In the genomic region with DNA sequence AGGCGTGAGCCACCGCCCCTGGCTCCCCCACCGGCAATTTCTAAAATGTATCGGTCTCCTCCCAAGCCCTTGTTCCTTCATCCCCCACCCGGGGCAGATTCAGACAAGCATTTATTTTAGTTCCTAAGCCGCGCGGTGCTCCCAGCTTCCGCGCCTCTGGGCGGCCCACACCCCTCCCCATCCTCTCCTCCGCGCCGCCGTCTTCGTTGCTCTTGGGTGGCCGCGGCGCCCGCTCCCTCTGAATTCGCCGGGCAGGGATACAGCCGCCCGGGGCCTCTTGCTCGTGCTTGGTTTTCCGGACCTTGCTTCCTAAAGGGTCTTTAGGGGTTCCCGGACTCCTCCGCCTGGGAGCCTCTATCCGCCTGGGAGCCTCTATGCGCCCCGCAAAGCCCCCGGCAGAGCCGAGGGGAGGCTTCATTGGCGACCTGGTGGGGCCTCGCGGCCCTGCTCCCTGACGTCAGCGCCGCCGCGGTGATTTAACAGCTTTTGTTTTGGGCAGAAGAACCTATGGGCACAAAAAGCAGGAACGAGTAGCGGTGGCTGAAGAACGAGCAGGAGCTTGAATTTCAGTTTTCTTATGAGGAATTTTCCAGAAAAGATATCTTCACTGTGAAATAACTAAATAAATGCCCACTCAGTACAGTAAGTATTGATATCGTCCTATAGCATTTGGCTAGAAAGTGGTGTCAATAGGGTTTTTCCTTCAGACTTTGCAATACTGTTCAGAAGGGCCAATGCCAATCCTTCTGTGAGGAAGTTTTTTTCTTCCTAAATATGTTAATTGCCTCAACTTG, we compare ENCODE assay signal across 8 cellular contexts. TPM values are rescaled to one million over a fixed set of nuclear protein-coding genes. Genes with fewer than 3 reads are reported as not detected.
DNase-seq lines count a peak whose midpoint lies in the region; ATAC-seq and TF ChIP-seq lines count a peak whose summit lies in the region.

No MANE protein-coding gene starts in this region.

- TF ChIP-seq POLR2A in adrenal gland (IDR thresholded peaks at IDR 0.05) = peak in 1 of 2 donors; percentile 35

- TF ChIP-seq CTCF in GM10266 (IDR thresholded peaks at IDR 0.05; ENCODE audit: control insufficient read depth, insufficient read depth, low read depth, missing control alignments) (no peak), adrenal gland (IDR thresholded peaks at IDR 0.05) (peak in 4 of 6 experiments; percentile 19 to 44 (median 32)), left ventricle myocardium inferior (IDR thresholded peaks at IDR 0.05; ENCODE audit: borderline replicate concordance) (no peak), progenitor cell of endocrine pancreas (IDR thresholded peaks at IDR 0.05; ENCODE audit: unreplicated experiment) (no peak), upper lobe of right lung (IDR thresholded peaks at IDR 0.05) (no peak)

- peak; percentile 51 for DNase-seq in GM10266 (ENCODE audit: extremely low spot score)
- peak; percentile 47 for DNase-seq in NCI-H1048 (lab: John Stamatoyannopoulos, UW)
- DNase-seq in T-cell = peak; percentile 50 to 81 (median 68)
- peak; percentile 61 to 86 (median 76) for DNase-seq in adrenal gland
- DNase-seq in left ventricle myocardium inferior = peak; percentile 78
- peak; percentile 59 for DNase-seq in progenitor cell of endocrine pancreas (ENCODE audit: low spot score, unreplicated experiment)
- DNase-seq in upper lobe of right lung = peak; percentile 90

- H3K9me3 ChIP-seq in adrenal gland (replicated peaks in 1 of 3) (no peaks in the 10 kb centered on the region), left ventricle myocardium inferior (replicated peaks) (no peaks in the 10 kb centered on the region), upper lobe of right lung (no peaks in the 10 kb centered on the region)

- H3K4me3 Mint-ChIP-seq in T-cell (peak overlapping the region; percentile 79 to 98 (median 90)), progenitor cell of endocrine pancreas (ENCODE audit: low read depth) (peak overlapping the region; percentile 93)

- ATAC-seq in HG02588 (IDR thresholded peaks at IDR 0.05; ENCODE audit: unreplicated experiment) (peak; percentile 81), T-cell (replicated peaks in 1 of 4) (peak; percentile 82 to 88 (median 88)), upper lobe of right lung (peak; percentile 89)

- H3K4me1 ChIP-seq in adrenal gland (replicated peaks in 1 of 2) (peaks cover 0 to 15% of the 10 kb centered on the region in 2 donors), left ventricle myocardium inferior (peaks cover 24% of the 10 kb centered on the region), upper lobe of right lung (peaks cover 6% of the 10 kb centered on the region)

- intact Hi-C loops in adrenal gland (cut with DNase I) (loop anchor here in 1 of 2 donors (5.0 to 10.0 kb wide), 2 partner anchors 106 to 289 kb away; no protein-coding TSS in a partner anchor), left ventricle myocardium inferior (cut with micrococcal nuclease) (no loop called here), upper lobe of right lung (cut with DNase I) (no loop called here)

- H3K4me3 ChIP-seq in adrenal gland = peak overlapping the region; percentile 6 to 83 (median 70)
- peak overlapping the region; percentile 78 for H3K4me3 ChIP-seq in left ventricle myocardium inferior
- peak overlapping the region; percentile 71 for H3K4me3 ChIP-seq in upper lobe of right lung

- H3K27me3 Mint-ChIP-seq in T-cell = no peaks in the 10 kb centered on the region
- H3K27me3 Mint-ChIP-seq in progenitor cell of endocrine pancreas = no peaks in the 10 kb centered on the region

- peak overlapping the region; percentile 56 to 76 for H3K27ac Mint-ChIP-seq in T-cell
- peak overlapping the region; percentile 99 for H3K27ac Mint-ChIP-seq in progenitor cell of endocrine pancreas

- no peaks in the 10 kb centered on the region for H3K9me3 Mint-ChIP-seq in T-cell
- no peaks in the 10 kb centered on the region for H3K9me3 Mint-ChIP-seq in progenitor cell of endocrine pancreas (ENCODE audit: low read depth)

- H3K4me1 Mint-ChIP-seq in T-cell (peaks cover 21 to 30% (median 22%) of the 10 kb centered on the region in 3 donors), progenitor cell of endocrine pancreas (ENCODE audit: low read depth) (peaks cover 10% of the 10 kb centered on the region)

- POLR2A ChIA-PET in T-cell (lab: Charles Lee) = interaction anchor here (0.6 to 2.3 kb wide), 5 partner anchors 16 to 301 kb away, joined by 3 to 13 read pairs (median 4); a partner anchor contains a TSS

- CTCF ChIA-PET in T-cell (lab: Charles Lee) = interaction anchor here (0.7 to 4.2 kb wide), 24 partner anchors 9 to 301 kb away, joined by 3 to 61 read pairs (median 5); a partner anchor contains a TSS

- WGBS in adrenal gland, 4 donors = 0 to 2% (median 1%) methylated on average over 24 to 45 of the region's 45 CpGs

- H3K36me3 Mint-ChIP-seq in T-cell = no peaks in the 10 kb centered on the region
- H3K36me3 Mint-ChIP-seq in progenitor cell of endocrine pancreas (ENCODE audit: insufficient read depth) = no peaks in the 10 kb centered on the region

- H3K27ac ChIP-seq in adrenal gland (peak overlapping the region; percentile 63 to 93 (median 89)), left ventricle myocardium inferior (replicated peaks) (peak overlapping the region; percentile 93), upper lobe of right lung (peak overlapping the region; percentile 93)

- H3K27me3 ChIP-seq in adrenal gland = no peaks in the 10 kb centered on the region
- H3K27me3 ChIP-seq in left ventricle myocardium inferior (ENCODE audit: low read depth) = no peaks in the 10 kb centered on the region
- no peaks in the 10 kb centered on the region for H3K27me3 ChIP-seq in upper lobe of right lung

- no peaks in the 10 kb centered on the region for H3K36me3 ChIP-seq in adrenal gland (replicated peaks in 1 of 2)
- no peaks in the 10 kb centered on the region for H3K36me3 ChIP-seq in left ventricle myocardium inferior
- no peaks in the 10 kb centered on the region for H3K36me3 ChIP-seq in upper lobe of right lung

RNA-seq across cellular contexts. Expression of a gene that starts 37.3 kb away (rescaled TPM):
- total RNA-seq in T-cell (10 to 100 TPM; 49.4 to 98.7 (median 52.7) TPM), adrenal gland (10 to 100 TPM; 34.5 to 54.4 (median 42.3) TPM), left ventricle myocardium inferior (48.7 TPM), progenitor cell of endocrine pancreas (92.1 and 97.6 TPM in 2 replicates), upper lobe of right lung (47.3 TPM)
- polyA plus RNA-seq in adrenal gland = 10 to 100 TPM; 33.5 to 55.2 (median 38.9) TPM

RNA-seq across cellular contexts. Expression of a gene that starts 37.5 kb away (rescaled TPM):
- total RNA-seq in T-cell = 1 to 10 TPM; 1.8 to 5.2 (median 4.3) TPM
- 1 to 10 TPM in 6 of 8 donors, under 1 TPM in 1, not detected in 1; 0.70 to 4.8 (median 2.9) TPM for total RNA-seq in adrenal gland
- 10 to 100 TPM in 2 of 3 donors, 1 to 10 TPM in 1; 3.2 to 19.6 (median 11.6) TPM for polyA plus RNA-seq in adrenal gland
- 0.91 TPM for total RNA-seq in left ventricle myocardium inferior
- 7.7 and 9.2 TPM in 2 replicates for total RNA-seq in progenitor cell of endocrine pancreas
- 2.3 TPM for total RNA-seq in upper lobe of right lung

Comparison
In these comparisons a context has a peak if more than half of its experiments do, and no peak if none do; other contexts are left out.
1. Peak in every context shown above with its lines: DNase-seq, ATAC-seq, H3K4me3 ChIP-seq and H3K27ac ChIP-seq.
2. CTCF ChIP-seq: peak in adrenal gland (4 of 6); none in GM10266 (single experiment), left ventricle myocardium inferior (single experiment), progenitor cell of endocrine pancreas (single experiment) and upper lobe of right lung (single experiment).